8 cellular contexts compared by ENCODE assay signal in genomic region chr12:120847392-120848157, GRCh38. TPM values are rescaled to one million over a fixed set of nuclear protein-coding genes. Genes with fewer than 3 reads are reported as not detected.
DNase-seq lines count a peak whose midpoint lies in the region; ATAC-seq and TF ChIP-seq lines count a peak whose summit lies in the region.

No MANE protein-coding gene starts in this region.

- in situ Hi-C loops in KBM-7 (cut with MboI; ENCODE audit: low pct_unique_long_range_greater_than_20kb, low sequenced_read_pairs) = no loop called here

- H3K36me3 Mint-ChIP-seq in GM23338 (ENCODE audit: low read depth) = no peaks in the 10 kb centered on the region

- H4K20me1 ChIP-seq in GM23338 (replicated peaks; ENCODE audit: insufficient read depth) = peaks cover 7% of the 10 kb centered on the region; the same call in 1 of the 2 replicates

- H3K27me3 ChIP-seq in GM06990 (replicated peaks; ENCODE audit: control insufficient read depth, insufficient read depth, low read length) (no peaks in the 10 kb centered on the region), SJCRH30 (no peaks in the 10 kb centered on the region), GM23338 (ENCODE audit: insufficient read depth) (no peaks in the 10 kb centered on the region)

- H3K9me3 Mint-ChIP-seq in GM23338 = no peaks in the 10 kb centered on the region

- H3K27me3 Mint-ChIP-seq in GM23338 (ENCODE audit: insufficient read depth, low read depth, poor library complexity) = peaks cover 2% of the 10 kb centered on the region

- H3K4me1 ChIP-seq in SJCRH30 (peaks cover 19% of the 10 kb centered on the region), GM23338 (ENCODE audit: insufficient read depth) (no peaks in the 10 kb centered on the region)

- H3K9me3 ChIP-seq in SJCRH30 (replicated peaks) = no peaks in the 10 kb centered on the region

- no peak overlapping the region for H3K4me3 Mint-ChIP-seq in GM23338

- no peak overlapping the region for H3K4me2 ChIP-seq in GM23338

- no peak overlapping the region for H2AFZ ChIP-seq in GM23338

- H3K27ac Mint-ChIP-seq in GM23338 = no peak overlapping the region

- H3K27ac ChIP-seq in SJCRH30 = no peak overlapping the region
- H3K27ac ChIP-seq in GM23338 (ENCODE audit: low read depth) = no peak overlapping the region

- TF ChIP-seq CTCF in GM06990 (IDR thresholded peaks at IDR 0.05; ENCODE audit: insufficient read depth, low read length, poor library complexity, severe bottlenecking) (no peak), epithelial cell of esophagus (IDR thresholded peaks at IDR 0.05; ENCODE audit: insufficient read depth, low read depth, low read length, missing control alignments) (no peak), GM23338 (conservative IDR thresholded peaks at IDR 0.05; ENCODE audit: low read depth in 2 of 2) (no peak)

- H3K9me2 ChIP-seq in GM23338 (ENCODE audit: insufficient read depth) = no peaks in the 10 kb centered on the region

- peaks cover 51% of the 10 kb centered on the region for H3K79me2 ChIP-seq in GM23338 (replicated peaks; ENCODE audit: insufficient read depth)

- peaks cover 9% of the 10 kb centered on the region for H3K4me1 Mint-ChIP-seq in GM23338

- no peak overlapping the region for H3K4me3 ChIP-seq in GM06990 (replicated peaks; ENCODE audit: low read depth, low read length)
- no peak overlapping the region for H3K4me3 ChIP-seq in epithelial cell of esophagus (ENCODE audit: low read length)
- no peak overlapping the region for H3K4me3 ChIP-seq in SJCRH30
- H3K4me3 ChIP-seq in GM23338 = no peak overlapping the region

- no peaks in the 10 kb centered on the region for H3F3A ChIP-seq in GM23338 (replicated peaks; ENCODE audit: low read depth)

- H3K36me3 ChIP-seq in GM06990 (ENCODE audit: control insufficient read depth, insufficient read depth, low read length) (no peaks in the 10 kb centered on the region; the same call in 1 of the 2 replicates), SJCRH30 (no peaks in the 10 kb centered on the region), GM23338 (ENCODE audit: insufficient read depth) (no peaks in the 10 kb centered on the region)

- DNase-seq in GM06990 (ENCODE audit: extremely low read depth, insufficient read length) = peak; percentile 55
- peak; percentile 71 for DNase-seq in KBM-7
- DNase-seq in epithelial cell of esophagus (ENCODE audit: low read depth) = peak; percentile 17
- DNase-seq in SJCRH30 = no peak
- no peak for DNase-seq in AG08395 (ENCODE audit: low spot score)
- DNase-seq in GM23338 (ENCODE audit: low spot score) = no peak
- DNase-seq in DMS79 (lab: John Stamatoyannopoulos, UW) = no peak

- ATAC-seq in GM21526 (IDR thresholded peaks at IDR 0.05; ENCODE audit: low FRiP score, unreplicated experiment) = peak; percentile 61
- ATAC-seq in GM23338 = no peak

TF ChIP-seq in GM23338, 12 proteins besides CTCF, POLR2A, EP300 and RAD21 (continues in another document):
- TF ChIP-seq EZH2 (IDR thresholded peaks at IDR 0.05; ENCODE audit: low read depth, unreplicated experiment) (no peak), NANOG (IDR thresholded peaks at IDR 0.05; ENCODE audit: borderline replicate concordance) (no peak), JUNB (IDR thresholded peaks at IDR 0.05; ENCODE audit: unreplicated experiment) (no peak), ZNF331 (CRISPR knock-in tag; IDR thresholded peaks at IDR 0.05; ENCODE audit: low read depth) (no peak), EZH2phosphoT487 (IDR thresholded peaks at IDR 0.05; ENCODE audit: unreplicated experiment) (no peak), ZNF114 (CRISPR knock-in tag; IDR thresholded peaks at IDR 0.05) (no peak), POLR2AphosphoS5 (IDR thresholded peaks at IDR 0.05; ENCODE audit: low read depth) (no peak), STAT1 (IDR thresholded peaks at IDR 0.05; ENCODE audit: unreplicated experiment) (no peak), CREB1 (CRISPR knock-in tag; IDR thresholded peaks at IDR 0.05; ENCODE audit: low read depth) (no peak)
- TF ChIP-seq, protein P1, sequence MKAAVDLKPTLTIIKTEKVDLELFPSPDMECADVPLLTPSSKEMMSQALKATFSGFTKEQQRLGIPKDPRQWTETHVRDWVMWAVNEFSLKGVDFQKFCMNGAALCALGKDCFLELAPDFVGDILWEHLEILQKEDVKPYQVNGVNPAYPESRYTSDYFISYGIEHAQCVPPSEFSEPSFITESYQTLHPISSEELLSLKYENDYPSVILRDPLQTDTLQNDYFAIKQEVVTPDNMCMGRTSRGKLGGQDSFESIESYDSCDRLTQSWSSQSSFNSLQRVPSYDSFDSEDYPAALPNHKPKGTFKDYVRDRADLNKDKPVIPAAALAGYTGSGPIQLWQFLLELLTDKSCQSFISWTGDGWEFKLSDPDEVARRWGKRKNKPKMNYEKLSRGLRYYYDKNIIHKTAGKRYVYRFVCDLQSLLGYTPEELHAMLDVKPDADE (IDR thresholded peaks at IDR 0.05) = no peak
- TF ChIP-seq, protein P2, sequence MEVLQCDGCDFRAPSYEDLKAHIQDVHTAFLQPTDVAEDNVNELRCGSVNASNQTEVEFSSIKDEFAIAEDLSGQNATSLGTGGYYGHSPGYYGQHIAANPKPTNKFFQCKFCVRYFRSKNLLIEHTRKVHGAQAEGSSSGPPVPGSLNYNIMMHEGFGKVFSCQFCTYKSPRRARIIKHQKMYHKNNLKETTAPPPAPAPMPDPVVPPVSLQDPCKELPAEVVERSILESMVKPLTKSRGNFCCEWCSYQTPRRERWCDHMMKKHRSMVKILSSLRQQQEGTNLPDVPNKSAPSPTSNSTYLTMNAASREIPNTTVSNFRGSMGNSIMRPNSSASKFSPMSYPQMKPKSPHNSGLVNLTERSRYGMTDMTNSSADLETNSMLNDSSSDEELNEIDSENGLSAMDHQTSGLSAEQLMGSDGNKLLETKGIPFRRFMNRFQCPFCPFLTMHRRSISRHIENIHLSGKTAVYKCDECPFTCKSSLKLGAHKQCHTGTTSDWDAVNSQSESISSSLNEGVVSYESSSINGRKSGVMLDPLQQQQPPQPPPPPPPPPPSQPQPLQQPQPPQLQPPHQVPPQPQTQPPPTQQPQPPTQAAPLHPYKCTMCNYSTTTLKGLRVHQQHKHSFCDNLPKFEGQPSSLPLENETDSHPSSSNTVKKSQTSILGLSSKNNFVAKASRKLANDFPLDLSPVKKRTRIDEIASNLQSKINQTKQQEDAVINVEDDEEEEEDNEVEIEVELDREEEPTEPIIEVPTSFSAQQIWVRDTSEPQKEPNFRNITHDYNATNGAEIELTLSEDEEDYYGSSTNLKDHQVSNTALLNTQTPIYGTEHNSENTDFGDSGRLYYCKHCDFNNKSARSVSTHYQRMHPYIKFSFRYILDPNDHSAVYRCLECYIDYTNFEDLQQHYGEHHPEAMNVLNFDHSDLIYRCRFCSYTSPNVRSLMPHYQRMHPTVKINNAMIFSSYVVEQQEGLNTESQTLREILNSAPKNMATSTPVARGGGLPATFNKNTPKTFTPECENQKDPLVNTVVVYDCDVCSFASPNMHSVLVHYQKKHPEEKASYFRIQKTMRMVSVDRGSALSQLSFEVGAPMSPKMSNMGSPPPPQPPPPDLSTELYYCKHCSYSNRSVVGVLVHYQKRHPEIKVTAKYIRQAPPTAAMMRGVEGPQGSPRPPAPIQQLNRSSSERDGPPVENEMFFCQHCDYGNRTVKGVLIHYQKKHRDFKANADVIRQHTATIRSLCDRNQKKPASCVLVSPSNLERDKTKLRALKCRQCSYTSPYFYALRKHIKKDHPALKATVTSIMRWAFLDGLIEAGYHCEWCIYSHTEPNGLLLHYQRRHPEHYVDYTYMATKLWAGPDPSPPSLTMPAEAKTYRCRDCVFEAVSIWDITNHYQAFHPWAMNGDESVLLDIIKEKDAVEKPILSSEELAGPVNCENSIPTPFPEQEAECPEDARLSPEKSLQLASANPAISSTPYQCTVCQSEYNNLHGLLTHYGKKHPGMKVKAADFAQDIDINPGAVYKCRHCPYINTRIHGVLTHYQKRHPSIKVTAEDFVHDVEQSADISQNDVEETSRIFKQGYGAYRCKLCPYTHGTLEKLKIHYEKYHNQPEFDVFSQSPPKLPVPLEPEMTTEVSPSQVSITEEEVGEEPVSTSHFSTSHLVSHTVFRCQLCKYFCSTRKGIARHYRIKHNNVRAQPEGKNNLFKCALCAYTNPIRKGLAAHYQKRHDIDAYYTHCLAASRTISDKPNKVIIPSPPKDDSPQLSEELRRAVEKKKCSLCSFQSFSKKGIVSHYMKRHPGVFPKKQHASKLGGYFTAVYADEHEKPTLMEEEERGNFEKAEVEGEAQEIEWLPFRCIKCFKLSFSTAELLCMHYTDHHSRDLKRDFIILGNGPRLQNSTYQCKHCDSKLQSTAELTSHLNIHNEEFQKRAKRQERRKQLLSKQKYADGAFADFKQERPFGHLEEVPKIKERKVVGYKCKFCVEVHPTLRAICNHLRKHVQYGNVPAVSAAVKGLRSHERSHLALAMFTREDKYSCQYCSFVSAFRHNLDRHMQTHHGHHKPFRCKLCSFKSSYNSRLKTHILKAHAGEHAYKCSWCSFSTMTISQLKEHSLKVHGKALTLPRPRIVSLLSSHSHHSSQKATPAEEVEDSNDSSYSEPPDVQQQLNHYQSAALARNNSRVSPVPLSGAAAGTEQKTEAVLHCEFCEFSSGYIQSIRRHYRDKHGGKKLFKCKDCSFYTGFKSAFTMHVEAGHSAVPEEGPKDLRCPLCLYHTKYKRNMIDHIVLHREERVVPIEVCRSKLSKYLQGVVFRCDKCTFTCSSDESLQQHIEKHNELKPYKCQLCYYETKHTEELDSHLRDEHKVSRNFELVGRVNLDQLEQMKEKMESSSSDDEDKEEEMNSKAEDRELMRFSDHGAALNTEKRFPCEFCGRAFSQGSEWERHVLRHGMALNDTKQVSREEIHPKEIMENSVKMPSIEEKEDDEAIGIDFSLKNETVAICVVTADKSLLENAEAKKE (CRISPR knock-in tag; IDR thresholded peaks at IDR 0.05) = no peak

RNA-seq across cellular contexts. Expression of gene SPPL3, which starts 56.6 kb away (rescaled TPM):
- 14.9 and 16.1 TPM in 2 replicates for total RNA-seq in SJCRH30 (2014; rRNA removed; shearing (Covaris generic))
- 25.2 and 27.8 TPM in 2 replicates for total RNA-seq in GM23338 (2014; rRNA removed; shearing (Covaris generic))
- polyA plus RNA-seq in GM23338 (2016; fragmentation: Nextera tagmentation; extraction: Ambion mirVana) = 10.9 and 12.7 TPM in 2 replicates

Comparison
In these comparisons a context has a peak if more than half of its experiments do, and no peak if none do; other contexts are left out.
1. DNase-seq: peak in GM06990 (single experiment), KBM-7 (single experiment) and epithelial cell of esophagus (single experiment); none in SJCRH30 (0 of 2), AG08395 (single experiment), GM23338 (single experiment) and DMS79 (single experiment).